Comparison of ENCODE assay signal across 1 cellular context in genomic region chr17:57999496-58000017, GRCh38.
TF ChIP-seq lines count a peak whose summit lies in the region.

No MANE protein-coding gene starts in this region.

TF ChIP-seq in K562, 482 proteins besides CTCF, POLR2A, EP300 and RAD21 (continued from another document):
- peak; percentile 39 for TF ChIP-seq E2F8 (IDR thresholded peaks at IDR 0.05; ENCODE audit: low read depth, partially characterized antibody)
- no peak for TF ChIP-seq TOE1 (IDR thresholded peaks at IDR 0.05; ENCODE audit: borderline replicate concordance)
- no peak for TF ChIP-seq TOE1 (CRISPR knock-in tag; IDR thresholded peaks at IDR 0.05; ENCODE audit: borderline replicate concordance, low read depth)
- no peak for TF ChIP-seq GATAD2A (IDR thresholded peaks at IDR 0.05)
- TF ChIP-seq XRCC4 (IDR thresholded peaks at IDR 0.05; ENCODE audit: extremely low read depth, insufficient read depth, insufficient read length), result no peak
- TF ChIP-seq PKNOX1 (IDR thresholded peaks at IDR 0.05), result no peak
- peak; percentile 69 for TF ChIP-seq SUPT5H (IDR thresholded peaks at IDR 0.05)
- no peak for TF ChIP-seq NCOA2 (IDR thresholded peaks at IDR 0.05; ENCODE audit: partially characterized antibody in 2 of 2)
- TF ChIP-seq POLR2AphosphoS2 (IDR thresholded peaks at IDR 0.05; ENCODE audit: low read length), result peak; percentile 88
- TF ChIP-seq FOXJ3 (CRISPR knock-in tag; IDR thresholded peaks at IDR 0.05), result no peak
- no peak for TF ChIP-seq ZNF655 (CRISPR knock-in tag; IDR thresholded peaks at IDR 0.05)
- TF ChIP-seq SMAD4 (CRISPR knock-in tag; conservative IDR thresholded peaks at IDR 0.05), result no peak
- TF ChIP-seq ZNF445 (CRISPR knock-in tag; IDR thresholded peaks at IDR 0.05; ENCODE audit: low read depth), result no peak
- TF ChIP-seq ZNF778 (CRISPR knock-in tag; IDR thresholded peaks at IDR 0.05), result no peak
- no peak for TF ChIP-seq ZNF57 (CRISPR knock-in tag; IDR thresholded peaks at IDR 0.05)
- no peak for TF ChIP-seq TCF15 (CRISPR knock-in tag; IDR thresholded peaks at IDR 0.05)
- TF ChIP-seq SREBF2 (CRISPR knock-in tag; IDR thresholded peaks at IDR 0.05), result no peak
- TF ChIP-seq ZFP36 (IDR thresholded peaks at IDR 0.05; ENCODE audit: low read depth, low read length, partially characterized antibody), result no peak
- no peak for TF ChIP-seq KDM1A (IDR thresholded peaks at IDR 0.05)
- no peak for TF ChIP-seq POLR3A (IDR thresholded peaks at IDR 0.05; ENCODE audit: borderline replicate concordance, extremely low read depth, insufficient read depth, insufficient read length)
- no peak for TF ChIP-seq SIN3A (IDR thresholded peaks at IDR 0.05; ENCODE audit: borderline replicate concordance in 2 of 2, control insufficient read depth in 1 of 2, low read depth in 2 of 2, low read length in 2 of 2)
- peak; percentile 49 for TF ChIP-seq POLR2H (tag; IDR thresholded peaks at IDR 0.05; ENCODE audit: low read depth)
- no peak for TF ChIP-seq BCL6 (CRISPR knock-in tag; IDR thresholded peaks at IDR 0.05)
- TF ChIP-seq TEAD1 (CRISPR knock-in tag; IDR thresholded peaks at IDR 0.05), result no peak
- 0 out of 2 replicates have a peak, but pooled peaks have one; percentile 26 for TF ChIP-seq DEAF1 (CRISPR knock-in tag; IDR thresholded peaks at IDR 0.05)
- TF ChIP-seq ZNF780A (CRISPR knock-in tag; IDR thresholded peaks at IDR 0.05), result peak; percentile 17; the same call in 1 of the 2 replicates
- no peak for TF ChIP-seq FOXP1 (CRISPR knock-in tag; IDR thresholded peaks at IDR 0.05)
- TF ChIP-seq CXXC5 (CRISPR knock-in tag; IDR thresholded peaks at IDR 0.05), result no peak
- TF ChIP-seq BCLAF1 (IDR thresholded peaks at IDR 0.05; ENCODE audit: borderline replicate concordance in 1 of 2, control insufficient read depth in 1 of 2, low read depth in 2 of 2, low read length in 1 of 2), result 0 out of 4 replicates have a peak, but pooled peaks have one; percentile 12 to 31
- peak; percentile 30; the same call in 1 of the 2 replicates for TF ChIP-seq ATF4 (CRISPR knock-in tag; IDR thresholded peaks at IDR 0.05)
- TF ChIP-seq ZNF277 (CRISPR knock-in tag; IDR thresholded peaks at IDR 0.05; ENCODE audit: borderline replicate concordance), result no peak
- TF ChIP-seq MCM2 (IDR thresholded peaks at IDR 0.05; ENCODE audit: low read depth), result no peak
- no peak for TF ChIP-seq CREB5 (CRISPR knock-in tag; IDR thresholded peaks at IDR 0.05)
- 0 out of 2 replicates have a peak, but pooled peaks have one; percentile 25 for TF ChIP-seq HMBOX1 (IDR thresholded peaks at IDR 0.05)
- TF ChIP-seq CCAR2 (IDR thresholded peaks at IDR 0.05; ENCODE audit: low read depth, low read length), result no peak
- TF ChIP-seq POLR2B (IDR thresholded peaks at IDR 0.05; ENCODE audit: low read depth, partially characterized antibody), result peak; percentile 76
- 0 out of 2 replicates have a peak, but pooled peaks have one; percentile 39 for TF ChIP-seq ILF3 (IDR thresholded peaks at IDR 0.05; ENCODE audit: borderline replicate concordance)
- 0 out of 2 replicates have a peak, but pooled peaks have one; percentile 25 for TF ChIP-seq NFATC3 (IDR thresholded peaks at IDR 0.05)
- no peak for TF ChIP-seq YY1 (IDR thresholded peaks at IDR 0.05; ENCODE audit: borderline replicate concordance in 1 of 3, control insufficient read depth in 1 of 3, extremely low read depth in 1 of 3, insufficient read depth in 3 of 3, insufficient read length in 1 of 3, insufficient replicate concordance in 2 of 3, low read depth in 1 of 3, low read length in 2 of 3)
- TF ChIP-seq CCNT2 (IDR thresholded peaks at IDR 0.05; ENCODE audit: borderline replicate concordance, extremely low read depth, insufficient read length, low read depth, low read length), result peak; percentile 42
- no peak for TF ChIP-seq ZNF347 (CRISPR knock-in tag; IDR thresholded peaks at IDR 0.05; ENCODE audit: low read depth)
- peak; percentile 27 for TF ChIP-seq CTCFL (IDR thresholded peaks at IDR 0.05; ENCODE audit: borderline replicate concordance, insufficient read depth, low read depth, low read length, poor library complexity, severe bottlenecking)
- TF ChIP-seq ZNF174 (CRISPR knock-in tag; IDR thresholded peaks at IDR 0.05), result no peak
- no peak for TF ChIP-seq ZNF121 (CRISPR knock-in tag; conservative IDR thresholded peaks at IDR 0.05)
